In genomic region chr3:6857510-6857909, GRCh38 we compare ENCODE assay signal across 9 cellular contexts. TPM values are rescaled to one million over a fixed set of nuclear protein-coding genes. Genes with fewer than 3 reads are reported as not detected.
"Had no signal": no experiment of that assay in that cellular context is flagged by ENCODE, and none has a peak within 500 bp of the region (broad histone marks: within the 10 kb centered on the region; RNA-seq: fewer than 3 reads in every experiment).

No MANE protein-coding gene starts in this region.

- FAIRE-seq: G401.6, GM12878, GM12891, GM12892, GM18507, GM19239 had no signal

- H3K4me3 ChIP-seq: GM12878 had no signal

- DNase-seq: GDM1, GF-D8 had no signal

- ATAC-seq: GM12878 had no signal

RNA-seq across cellular contexts. Expression of gene GRM7, which starts 3.4 kb away (rescaled TPM):
- total RNA-seq: G401, GM12878 had no signal
- polyA plus RNA-seq: GM12878 had no signal
